In the genomic region with DNA sequence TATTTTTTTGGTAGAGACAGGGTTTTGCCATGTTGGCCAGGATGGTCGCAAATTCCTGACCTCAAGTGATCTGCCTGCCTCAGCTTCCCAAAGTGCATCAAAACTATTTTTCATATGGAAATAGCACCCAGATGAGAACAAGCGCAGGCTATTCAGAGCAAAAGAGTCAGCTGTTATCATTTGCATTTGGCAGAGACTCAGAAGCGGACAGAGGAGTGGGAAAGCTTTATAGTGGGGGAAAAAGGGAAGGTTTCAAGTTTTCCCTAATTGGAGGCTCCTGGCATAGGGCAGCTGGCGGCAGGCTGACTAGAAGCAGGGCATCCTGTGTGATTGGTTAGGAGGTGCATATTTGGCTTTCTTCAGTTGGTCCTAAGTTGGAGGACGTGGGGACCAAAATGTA, we compare ENCODE assay signal across 25 cellular contexts. TPM values are rescaled to one million over a fixed set of nuclear protein-coding genes. Genes with fewer than 3 reads are reported as not detected.
A peak's percentile ranks its signal among the peaks of the same experiment; 100 is the strongest.
DNase-seq lines count a peak whose midpoint lies in the region; ATAC-seq and TF ChIP-seq lines count a peak whose summit lies in the region.
"Had no signal": no experiment of that assay in that cellular context is flagged by ENCODE, and none has a peak within 500 bp of the region (broad histone marks: within the 10 kb centered on the region; RNA-seq: fewer than 3 reads in every experiment).

No MANE protein-coding gene starts in this region.

- H3K27ac Mint-ChIP-seq in activated naive CD8-positive, alpha-beta T cell treated with anti-CD3 and anti-CD28 coated beads for 36 hours, result no peak overlapping the region
- H3K27ac Mint-ChIP-seq: B cell; CD8-positive, alpha-beta T cell had no signal

- H3K27ac ChIP-seq in HEK293 (ENCODE audit: extremely low read depth, low read depth, low read length) (no peak overlapping the region), angular gyrus (ENCODE audit: low read depth, low read length) (peak overlapping the region; percentile 70)
- H3K27ac ChIP-seq: C4-2B, PC-9, SJSA1 had no signal

- no peak overlapping the region for H3K4me3 Mint-ChIP-seq in activated naive CD8-positive, alpha-beta T cell treated with anti-CD3 and anti-CD28 coated beads for 36 hours
- H3K4me3 Mint-ChIP-seq: B cell; CD8-positive, alpha-beta T cell had no signal

- H3K4me1 ChIP-seq in HEK293 (ENCODE audit: control insufficient read depth, insufficient read depth, low read length), result no peaks in the 10 kb centered on the region
- H3K4me1 ChIP-seq: SJSA1 had no signal

- peaks cover 0 to 19% of the 10 kb centered on the region in 2 experiments; a peak in 2 of 3 replicates for H3K36me3 ChIP-seq in HEK293 (ENCODE audit: control insufficient read depth in 2 of 2, insufficient read depth in 1 of 2, low read length in 2 of 2)

- CTCF ChIA-PET in HEK293 (lab: Yijun Ruan, JAX), result interaction anchor here (1.3 kb wide), 1 partner anchor 19 kb away, joined by 4 read pairs; no protein-coding TSS in a partner anchor

- H3K4me3 ChIP-seq in HEK293 (ENCODE audit: low read depth, low read length), result no peak overlapping the region
- H3K4me3 ChIP-seq: PC-9, SJSA1 had no signal

- H3K9me3 ChIP-seq in HEK293 (ENCODE audit: control insufficient read depth, insufficient read depth, low read depth, low read length), result no peaks in the 10 kb centered on the region
- H3K9me3 ChIP-seq: Caco-2, SJSA1 had no signal

- peaks cover 21% of the 10 kb centered on the region for H3K36me3 Mint-ChIP-seq in activated naive CD8-positive, alpha-beta T cell treated with anti-CD3 and anti-CD28 coated beads for 36 hours

- peaks cover 8% of the 10 kb centered on the region for H3K4me1 Mint-ChIP-seq in activated naive CD8-positive, alpha-beta T cell treated with anti-CD3 and anti-CD28 coated beads for 36 hours

- peaks cover 3% of the 10 kb centered on the region for H3K9me3 Mint-ChIP-seq in activated naive CD8-positive, alpha-beta T cell treated with anti-CD3 and anti-CD28 coated beads for 36 hours

- no peak for ATAC-seq in GM21717 (IDR thresholded peaks at IDR 0.05; ENCODE audit: unreplicated experiment)
- ATAC-seq: CD8-positive, alpha-beta T cell had no signal

- no peak for TF ChIP-seq CTCF in HEK293 (tag by site-specific recombination; IDR thresholded peaks at IDR 0.05)

- H3K27me3 Mint-ChIP-seq in activated naive CD8-positive, alpha-beta T cell treated with anti-CD3 and anti-CD28 coated beads for 36 hours, result no peaks in the 10 kb centered on the region
- H3K27me3 Mint-ChIP-seq: B cell had no signal

- POLR2A ChIA-PET in HEK293 (lab: Yijun Ruan, JAX), result no interaction called here

- DNase-seq in inferior parietal cortex (ENCODE audit: extremely low spot score) (peak; percentile 63), putamen (ENCODE audit: low spot score) (peak; percentile 69), NCI-H2029 treated with DMSO at 0.1 percent for 48 hours (lab: John Stamatoyannopoulos, UW) (no peak), AG20443 (ENCODE audit: low spot score) (no peak)
- no peak for DNase-seq in activated naive CD8-positive, alpha-beta T cell treated with anti-CD3 and anti-CD28 coated beads for 36 hours
- DNase-seq: Caco-2; CD8-positive, alpha-beta T cell; NCI-H1048; NCI-H1417; NCI-H1694; NCI-H2081 treated with DMSO at 0.1 percent for 48 hours; NCI-H2171; NCI-H226; NCI-H510A; NCI-H748 treated with DMSO at 0.1 percent for 48 hours; NK-92 treated with Interleukin-12 subunit alpha and Interleukin-12 subunit beta, amount 100 ng/mL, for 24 hours; PC-9; Right ventricle myocardium superior; RPMI8226 had no signal

TF ChIP-seq in HEK293, 187 proteins besides CTCF, POLR2A, EP300 and RAD21:
- TF ChIP-seq, protein P1, sequence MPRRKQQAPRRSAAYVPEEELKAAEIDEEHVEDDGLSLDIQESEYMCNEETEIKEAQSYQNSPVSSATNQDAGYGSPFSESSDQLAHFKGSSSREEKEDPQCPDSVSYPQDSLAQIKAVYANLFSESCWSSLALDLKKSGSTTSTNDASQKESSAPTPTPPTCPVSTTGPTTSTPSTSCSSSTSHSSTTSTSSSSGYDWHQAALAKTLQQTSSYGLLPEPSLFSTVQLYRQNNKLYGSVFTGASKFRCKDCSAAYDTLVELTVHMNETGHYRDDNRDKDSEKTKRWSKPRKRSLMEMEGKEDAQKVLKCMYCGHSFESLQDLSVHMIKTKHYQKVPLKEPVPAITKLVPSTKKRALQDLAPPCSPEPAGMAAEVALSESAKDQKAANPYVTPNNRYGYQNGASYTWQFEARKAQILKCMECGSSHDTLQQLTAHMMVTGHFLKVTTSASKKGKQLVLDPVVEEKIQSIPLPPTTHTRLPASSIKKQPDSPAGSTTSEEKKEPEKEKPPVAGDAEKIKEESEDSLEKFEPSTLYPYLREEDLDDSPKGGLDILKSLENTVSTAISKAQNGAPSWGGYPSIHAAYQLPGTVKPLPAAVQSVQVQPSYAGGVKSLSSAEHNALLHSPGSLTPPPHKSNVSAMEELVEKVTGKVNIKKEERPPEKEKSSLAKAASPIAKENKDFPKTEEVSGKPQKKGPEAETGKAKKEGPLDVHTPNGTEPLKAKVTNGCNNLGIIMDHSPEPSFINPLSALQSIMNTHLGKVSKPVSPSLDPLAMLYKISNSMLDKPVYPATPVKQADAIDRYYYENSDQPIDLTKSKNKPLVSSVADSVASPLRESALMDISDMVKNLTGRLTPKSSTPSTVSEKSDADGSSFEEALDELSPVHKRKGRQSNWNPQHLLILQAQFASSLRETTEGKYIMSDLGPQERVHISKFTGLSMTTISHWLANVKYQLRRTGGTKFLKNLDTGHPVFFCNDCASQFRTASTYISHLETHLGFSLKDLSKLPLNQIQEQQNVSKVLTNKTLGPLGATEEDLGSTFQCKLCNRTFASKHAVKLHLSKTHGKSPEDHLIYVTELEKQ (tag by site-specific recombination; IDR thresholded peaks at IDR 0.05; ENCODE audit: borderline replicate concordance), result no peak
- TF ChIP-seq, protein P2, sequence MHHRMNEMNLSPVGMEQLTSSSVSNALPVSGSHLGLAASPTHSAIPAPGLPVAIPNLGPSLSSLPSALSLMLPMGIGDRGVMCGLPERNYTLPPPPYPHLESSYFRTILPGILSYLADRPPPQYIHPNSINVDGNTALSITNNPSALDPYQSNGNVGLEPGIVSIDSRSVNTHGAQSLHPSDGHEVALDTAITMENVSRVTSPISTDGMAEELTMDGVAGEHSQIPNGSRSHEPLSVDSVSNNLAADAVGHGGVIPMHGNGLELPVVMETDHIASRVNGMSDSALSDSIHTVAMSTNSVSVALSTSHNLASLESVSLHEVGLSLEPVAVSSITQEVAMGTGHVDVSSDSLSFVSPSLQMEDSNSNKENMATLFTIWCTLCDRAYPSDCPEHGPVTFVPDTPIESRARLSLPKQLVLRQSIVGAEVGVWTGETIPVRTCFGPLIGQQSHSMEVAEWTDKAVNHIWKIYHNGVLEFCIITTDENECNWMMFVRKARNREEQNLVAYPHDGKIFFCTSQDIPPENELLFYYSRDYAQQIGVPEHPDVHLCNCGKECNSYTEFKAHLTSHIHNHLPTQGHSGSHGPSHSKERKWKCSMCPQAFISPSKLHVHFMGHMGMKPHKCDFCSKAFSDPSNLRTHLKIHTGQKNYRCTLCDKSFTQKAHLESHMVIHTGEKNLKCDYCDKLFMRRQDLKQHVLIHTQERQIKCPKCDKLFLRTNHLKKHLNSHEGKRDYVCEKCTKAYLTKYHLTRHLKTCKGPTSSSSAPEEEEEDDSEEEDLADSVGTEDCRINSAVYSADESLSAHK (tag by site-specific recombination; IDR thresholded peaks at IDR 0.05), result peak; percentile 14; the same call in 1 of the 2 replicates

RNA-seq across cellular contexts. Expression of a gene that starts 20.2 kb away (rescaled TPM):
- total RNA-seq in activated naive CD8-positive, alpha-beta T cell treated with anti-CD3 and anti-CD28 coated beads for 36 hours, result 10 to 100 TPM; 49.2 to 51.4 TPM

RNA-seq across cellular contexts. Expression of a gene that starts 20.5 kb away (rescaled TPM):
- 1 to 10 TPM; 2.6 to 4.5 TPM for total RNA-seq in activated naive CD8-positive, alpha-beta T cell treated with anti-CD3 and anti-CD28 coated beads for 36 hours

RNA-seq across cellular contexts. Expression of a gene that starts 43.7 kb away (rescaled TPM):
- 10 to 100 TPM; 24.6 to 27.2 TPM for total RNA-seq in activated naive CD8-positive, alpha-beta T cell treated with anti-CD3 and anti-CD28 coated beads for 36 hours

Comparison
In these comparisons a context has a peak if more than half of its experiments do, and no peak if none do; other contexts are left out.
1. DNase-seq: peak in inferior parietal cortex (single experiment) and putamen (single experiment); none in activated naive CD8-positive, alpha-beta T cell treated with anti-CD3 and anti-CD28 coated beads for 36 hours (single experiment), NCI-H2029 treated with DMSO at 0.1 percent for 48 hours (single experiment) and AG20443 (single experiment).